Comparison of ENCODE assay signal across 8 cellular contexts in genomic region chr12:75725505-75726120, GRCh38.
DNase-seq lines count a peak whose midpoint lies in the region; ATAC-seq and TF ChIP-seq lines count a peak whose summit lies in the region.

No MANE protein-coding gene starts in this region.

- H3K27me3 ChIP-seq in gastroesophageal sphincter: no peaks in the 10 kb centered on the region
- H3K27me3 ChIP-seq in aorta (ENCODE audit: control insufficient read depth in 1 of 2, insufficient read depth in 2 of 2, low read length in 1 of 2): no peaks in the 10 kb centered on the region

- POLR2A ChIA-PET in RWPE1 (lab: Yijun Ruan, JAX; ENCODE audit: low non-redundant PET): no interaction called here

- peak; percentile 67 for ATAC-seq in stimulated activated naive CD8-positive, alpha-beta T cell treated with anti-CD3 and anti-CD28 coated beads, Interleukin-15, Interleukin-2, amounts not matched to agents 100 U/mL and 50 U/mL, for 24 hours
- no peak for ATAC-seq in stimulated activated naive CD8-positive, alpha-beta T cell treated with anti-CD3 and anti-CD28 coated beads, Interleukin-15, amount 100 ng/mL, for 72 hours
- ATAC-seq in gastroesophageal sphincter (no peak), aorta (ENCODE audit: low FRiP score) (peak; percentile 27), left lobe of liver (no peak), HG03378 (IDR thresholded peaks at IDR 0.05; ENCODE audit: unreplicated experiment) (no peak), HG03139 (IDR thresholded peaks at IDR 0.05; ENCODE audit: unreplicated experiment) (no peak)

- intact Hi-C loops in aorta (cut with DNase I): no loop called here

- no peak overlapping the region for H3K27ac ChIP-seq in RWPE1
- peak overlapping the region in 3 of 4 donors; percentile 25 to 56 (median 56) for H3K27ac ChIP-seq in gastroesophageal sphincter
- no peak overlapping the region for H3K27ac ChIP-seq in aorta (ENCODE audit: low read depth in 1 of 2, low read length in 2 of 2)

- H3K4me1 ChIP-seq in gastroesophageal sphincter (peaks cover 16 to 51% (median 25%) of the 10 kb centered on the region in 3 donors), aorta (ENCODE audit: control insufficient read depth in 1 of 2, insufficient read depth in 2 of 2, low read length in 2 of 2) (peaks cover 2 to 4% of the 10 kb centered on the region in 2 donors)

- no peak overlapping the region for H3K4me3 ChIP-seq in gastroesophageal sphincter
- no peak overlapping the region for H3K4me3 ChIP-seq in aorta (ENCODE audit: low read length in 2 of 2)

- CTCF ChIA-PET in RWPE1 (lab: Yijun Ruan, JAX): interaction anchor here (0.6 to 1.8 kb wide), 7 partner anchors 10 to 503 kb away, joined by 3 to 6 read pairs (median 4); no protein-coding TSS in a partner anchor

- no peaks in the 10 kb centered on the region for H3K36me3 ChIP-seq in gastroesophageal sphincter
- H3K36me3 ChIP-seq in aorta (ENCODE audit: control insufficient read depth in 1 of 2, insufficient read depth in 2 of 2, low read length in 1 of 2): no peaks in the 10 kb centered on the region

- TF ChIP-seq POLR2A in gastroesophageal sphincter (IDR thresholded peaks at IDR 0.05): no peak

- no peak for DNase-seq in stimulated activated naive CD8-positive, alpha-beta T cell treated with anti-CD3 and anti-CD28 coated beads, Interleukin-15, Interleukin-2, amounts not matched to agents 100 U/mL and 50 U/mL, for 24 hours
- no peak for DNase-seq in stimulated activated naive CD8-positive, alpha-beta T cell treated with anti-CD3 and anti-CD28 coated beads, Interleukin-15, amount 100 ng/mL, for 72 hours
- peak; percentile 72 for DNase-seq in RWPE1 (ENCODE audit: low spot score)
- DNase-seq in aorta: no peak
- DNase-seq in left lobe of liver (ENCODE audit: low spot score): no peak

- peaks cover 5% of the 10 kb centered on the region for H3K27me3 Mint-ChIP-seq in stimulated activated naive CD8-positive, alpha-beta T cell treated with anti-CD3 and anti-CD28 coated beads, Interleukin-15, amount 100 ng/mL, for 72 hours

- no peaks in the 10 kb centered on the region for H3K9me3 ChIP-seq in gastroesophageal sphincter
- no peaks in the 10 kb centered on the region for H3K9me3 ChIP-seq in aorta (ENCODE audit: control insufficient read depth, low read length)

- H3K4me3 Mint-ChIP-seq in stimulated activated naive CD8-positive, alpha-beta T cell treated with anti-CD3 and anti-CD28 coated beads, Interleukin-15, amount 100 ng/mL, for 72 hours: no peak overlapping the region

- H3K4me1 Mint-ChIP-seq in stimulated activated naive CD8-positive, alpha-beta T cell treated with anti-CD3 and anti-CD28 coated beads, Interleukin-15, amount 100 ng/mL, for 72 hours: peaks cover 21% of the 10 kb centered on the region

- H3K27ac Mint-ChIP-seq in stimulated activated naive CD8-positive, alpha-beta T cell treated with anti-CD3 and anti-CD28 coated beads, Interleukin-15, amount 100 ng/mL, for 72 hours: no peak overlapping the region

- no peak for TF ChIP-seq EP300 in gastroesophageal sphincter (IDR thresholded peaks at IDR 0.05)

- H3K9me3 Mint-ChIP-seq in stimulated activated naive CD8-positive, alpha-beta T cell treated with anti-CD3 and anti-CD28 coated beads, Interleukin-15, amount 100 ng/mL, for 72 hours: peaks cover 0 to 4% of the 10 kb centered on the region in 2 donors

- TF ChIP-seq CTCF in RWPE1 (conservative IDR thresholded peaks at IDR 0.05; ENCODE audit: low read depth): no peak
- no peak for TF ChIP-seq CTCF in gastroesophageal sphincter (IDR thresholded peaks at IDR 0.05)

- WGBS in gastroesophageal sphincter (ENCODE audit: low coverage in 1 of 2), 2 donors: 21 to 29% methylated on average over 1 to 3 of the region's 3 CpGs
- 37 to 38% methylated on average over 3 of the region's 3 CpGs for WGBS in aorta, 2 donors

Comparison
In these comparisons a context has a peak if more than half of its experiments do, and no peak if none do; other contexts are left out.
1. ATAC-seq: peak in stimulated activated naive CD8-positive, alpha-beta T cell treated with anti-CD3 and anti-CD28 coated beads, Interleukin-15, Interleukin-2, amounts not matched to agents 100 U/mL and 50 U/mL, for 24 hours (single experiment) and aorta (single experiment); none in stimulated activated naive CD8-positive, alpha-beta T cell treated with anti-CD3 and anti-CD28 coated beads, Interleukin-15, amount 100 ng/mL, for 72 hours (single experiment), gastroesophageal sphincter (single experiment), left lobe of liver (single experiment), HG03378 (single experiment) and HG03139 (single experiment).
2. H3K27ac ChIP-seq: peak in gastroesophageal sphincter (3 of 4); none in RWPE1 (single experiment) and aorta (0 of 2).